In genomic region chr19:58386576-58387337, GRCh38 we compare ENCODE assay signal across 8 cellular contexts. TPM values are rescaled to one million over a fixed set of nuclear protein-coding genes. Genes with fewer than 3 reads are reported as not detected.
A peak's percentile ranks its signal among the peaks of the same experiment; 100 is the strongest.
DNase-seq lines count a peak whose midpoint lies in the region; ATAC-seq and TF ChIP-seq lines count a peak whose summit lies in the region.

TSS of gene RPS5 (plus strand) at chr19:58387269. CDS start at chr19:58388138, 869 bp downstream.

- H3K9me3 ChIP-seq in DOHH2 (ENCODE audit: control insufficient read depth, insufficient read depth, low read length) (no peaks in the 10 kb centered on the region), fibroblast of lung (ENCODE audit: control insufficient read depth, insufficient read depth, low read depth, low read length) (no peaks in the 10 kb centered on the region)
- no peaks in the 10 kb centered on the region for H3K9me3 ChIP-seq in naive thymus-derived CD4-positive, alpha-beta T cell (ENCODE audit: control insufficient read depth in 2 of 3, low read length in 3 of 3)

- no peak for TF ChIP-seq CTCF in DOHH2 (IDR thresholded peaks at IDR 0.05; ENCODE audit: low read depth, low read length, poor library complexity, severe bottlenecking)
- no peak for TF ChIP-seq CTCF in GM23338 (conservative IDR thresholded peaks at IDR 0.05; ENCODE audit: low read depth in 2 of 2)
- no peak for TF ChIP-seq CTCF in fibroblast of lung (conservative IDR thresholded peaks at IDR 0.05 in 1 of 2, IDR thresholded peaks at IDR 0.05 in 1 of 2; ENCODE audit: low read depth in 1 of 2, low read length in 2 of 2)

- H3K9me3 Mint-ChIP-seq in GM23338: peaks cover 3% of the 10 kb centered on the region; the same call in 2 of the 3 replicates
- no peaks in the 10 kb centered on the region for H3K9me3 Mint-ChIP-seq in naive thymus-derived CD4-positive, alpha-beta T cell
- no peaks in the 10 kb centered on the region for H3K9me3 Mint-ChIP-seq in stimulated activated naive B cell treated with anti-CD40 and anti-IgM and Interleukin-4, amounts not matched to agents 10 μg/mL and 1 μg/mL and 100 μg/mL, for 72 hours

- H3K4me2 ChIP-seq in DOHH2 (ENCODE audit: low read length): peak within 1 kb of the TSS; percentile 98
- peak within 1 kb of the TSS; percentile 99 for H3K4me2 ChIP-seq in GM23338
- peak within 1 kb of the TSS; percentile 97 for H3K4me2 ChIP-seq in fibroblast of lung (ENCODE audit: extremely low read depth, insufficient read depth, low read length)

- H3K36me3 ChIP-seq in DOHH2 (ENCODE audit: control insufficient read depth, low read length) (peaks cover 42% of the 10 kb centered on the region), GM23338 (ENCODE audit: insufficient read depth) (peaks cover 31% of the 10 kb centered on the region), fibroblast of lung (ENCODE audit: control insufficient read depth, insufficient read depth, low read length) (peaks cover 2% of the 10 kb centered on the region)
- H3K36me3 ChIP-seq in naive thymus-derived CD4-positive, alpha-beta T cell (ENCODE audit: control insufficient read depth in 2 of 3, insufficient read depth in 3 of 3, low read length in 3 of 3): peaks cover 0 to 22% (median 8%) of the 10 kb centered on the region in 3 experiments

- H3K9me2 ChIP-seq in DOHH2 (replicated peaks; ENCODE audit: control insufficient read depth, low read length) (no peaks in the 10 kb centered on the region), GM23338 (ENCODE audit: insufficient read depth) (no peaks in the 10 kb centered on the region)

- intact Hi-C loops in naive thymus-derived CD4-positive, alpha-beta T cell (cut with micrococcal nuclease): loop anchor here (1.0 to 10.0 kb wide), 19 partner anchors 15 to 949 kb away; partner anchors contain the start of genes ZNF132 (in 2 of the 2), ZNF497 (in 2 of the 2), ZNF584 (in 2 of the 2) and ERVK3-1 (in 1 of the 2)

- POLR2A ChIA-PET in naive thymus-derived CD4-positive, alpha-beta T cell (lab: Charles Lee): interaction anchor here (0.6 to 3.3 kb wide), 7 partner anchors 13 to 231 kb away, joined by 3 to 16 read pairs (median 4); partner anchors contain the start of genes ZNF497 and ZNF584

- peak within 1 kb of the TSS; percentile 98 for H3K27ac Mint-ChIP-seq in GM23338
- peak within 1 kb of the TSS; percentile 94 to 99 (median 97) for H3K27ac Mint-ChIP-seq in naive thymus-derived CD4-positive, alpha-beta T cell
- H3K27ac Mint-ChIP-seq in stimulated activated naive B cell treated with anti-CD40 and anti-IgM and Interleukin-4, amounts not matched to agents 10 μg/mL and 1 μg/mL and 100 μg/mL, for 72 hours: peak within 1 kb of the TSS; percentile 98

- CTCF ChIA-PET in naive thymus-derived CD4-positive, alpha-beta T cell (lab: Charles Lee): interaction anchor here (0.7 kb wide), 1 partner anchor 67 kb away, joined by 3 read pairs; no protein-coding TSS in a partner anchor

- H3K4me3 ChIP-seq in DOHH2 (ENCODE audit: low read length) (peak within 1 kb of the TSS; percentile 88), GM23338 (peak within 1 kb of the TSS; percentile 87), fibroblast of lung (replicated peaks in 1 of 4; ENCODE audit: control extremely low read depth in 1 of 4, insufficient read depth in 1 of 4, low read depth in 3 of 4, low read length in 4 of 4) (peak within 1 kb of the TSS; percentile 72 to 99 (median 92))
- peak within 1 kb of the TSS; percentile 75 for H3K4me3 ChIP-seq in naive thymus-derived CD4-positive, alpha-beta T cell (ENCODE audit: low read length)

- peaks cover 25% of the 10 kb centered on the region for H3K4me1 Mint-ChIP-seq in GM23338
- peaks cover 22 to 59% (median 45%) of the 10 kb centered on the region in 7 donors for H3K4me1 Mint-ChIP-seq in naive thymus-derived CD4-positive, alpha-beta T cell
- peaks cover 21 to 58% of the 10 kb centered on the region in 2 donors for H3K4me1 Mint-ChIP-seq in stimulated activated naive B cell treated with anti-CD40 and anti-IgM and Interleukin-4, amounts not matched to agents 10 μg/mL and 1 μg/mL and 100 μg/mL, for 72 hours

- H3F3A ChIP-seq in DOHH2 (ENCODE audit: control insufficient read depth, insufficient read depth) (peaks cover 13% of the 10 kb centered on the region), GM23338 (replicated peaks; ENCODE audit: low read depth) (peaks cover 38% of the 10 kb centered on the region)

- peak within 1 kb of the TSS; percentile 99 for H3K4me3 Mint-ChIP-seq in GM23338
- H3K4me3 Mint-ChIP-seq in naive thymus-derived CD4-positive, alpha-beta T cell: peak within 1 kb of the TSS; percentile 89 to 96 (median 94)
- peak within 1 kb of the TSS; percentile 91 to 96 for H3K4me3 Mint-ChIP-seq in stimulated activated naive B cell treated with anti-CD40 and anti-IgM and Interleukin-4, amounts not matched to agents 10 μg/mL and 1 μg/mL and 100 μg/mL, for 72 hours

- peaks cover 20% of the 10 kb centered on the region for H3K27me3 Mint-ChIP-seq in GM23338 (ENCODE audit: insufficient read depth, low read depth, poor library complexity)
- H3K27me3 Mint-ChIP-seq in naive thymus-derived CD4-positive, alpha-beta T cell: peaks cover 0 to 3% (median 0%) of the 10 kb centered on the region in 5 donors
- no peaks in the 10 kb centered on the region for H3K27me3 Mint-ChIP-seq in stimulated activated naive B cell treated with anti-CD40 and anti-IgM and Interleukin-4, amounts not matched to agents 10 μg/mL and 1 μg/mL and 100 μg/mL, for 72 hours

- peak; percentile 99 for DNase-seq in GM23338 (ENCODE audit: low spot score)
- DNase-seq in LHCN-M2 (ENCODE audit: low read depth): peak; percentile 99
- DNase-seq in RPMI8226: peak; percentile 99
- DNase-seq in activated T-helper 1 cell treated with anti-CD3 and anti-CD28 coated beads, Interleukin-2, amount 50 U/mL, for 16 hours (ENCODE audit: low read depth in 1 of 2, low spot score in 1 of 2): peak; percentile 86 to 94
- peak; percentile 97 to 99 for DNase-seq in fibroblast of lung (ENCODE audit: low read depth in 2 of 2)
- DNase-seq in naive thymus-derived CD4-positive, alpha-beta T cell: peak; percentile 84 to 98 (median 96)
- DNase-seq in stimulated activated naive B cell treated with anti-CD40 and anti-IgM and Interleukin-4, amounts not matched to agents 10 μg/mL and 1 μg/mL and 100 μg/mL, for 72 hours: peak; percentile 96

- H3K27me3 ChIP-seq in DOHH2 (ENCODE audit: control insufficient read depth, low read length): no peaks in the 10 kb centered on the region
- H3K27me3 ChIP-seq in GM23338 (ENCODE audit: insufficient read depth): no peaks in the 10 kb centered on the region
- H3K27me3 ChIP-seq in fibroblast of lung (ENCODE audit: control insufficient read depth, insufficient read depth, low read length): no peaks in the 10 kb centered on the region
- H3K27me3 ChIP-seq in naive thymus-derived CD4-positive, alpha-beta T cell (ENCODE audit: control insufficient read depth in 2 of 2, insufficient read depth in 2 of 2, low read length in 2 of 2): no peaks in the 10 kb centered on the region

- H4K20me1 ChIP-seq in DOHH2 (ENCODE audit: control insufficient read depth, insufficient read depth, low read depth, low read length) (peaks cover 14% of the 10 kb centered on the region), GM23338 (replicated peaks; ENCODE audit: insufficient read depth) (peaks cover 36% of the 10 kb centered on the region), fibroblast of lung (ENCODE audit: control insufficient read depth, extremely low read depth, insufficient read depth, low read length) (no peaks in the 10 kb centered on the region)

- peak within 1 kb of the TSS; percentile 80 for H3K9ac ChIP-seq in fibroblast of lung (ENCODE audit: insufficient read depth, low read length)

- peak; percentile 89 for ATAC-seq in GM23338
- peak; percentile 97 for ATAC-seq in naive thymus-derived CD4-positive, alpha-beta T cell
- ATAC-seq in stimulated activated naive B cell treated with anti-CD40 and anti-IgM and Interleukin-4, amounts not matched to agents 10 μg/mL and 1 μg/mL and 100 μg/mL, for 72 hours (replicated peaks): peak; percentile 90 to 92

- H3K36me3 Mint-ChIP-seq in GM23338 (ENCODE audit: low read depth): peaks cover 47% of the 10 kb centered on the region
- H3K36me3 Mint-ChIP-seq in naive thymus-derived CD4-positive, alpha-beta T cell: peaks cover 0 to 19% (median 13%) of the 10 kb centered on the region in 5 donors
- H3K36me3 Mint-ChIP-seq in stimulated activated naive B cell treated with anti-CD40 and anti-IgM and Interleukin-4, amounts not matched to agents 10 μg/mL and 1 μg/mL and 100 μg/mL, for 72 hours: peaks cover 24 to 40% of the 10 kb centered on the region in 2 donors

- H2AFZ ChIP-seq in GM23338 (peak within 1 kb of the TSS; percentile 1), fibroblast of lung (ENCODE audit: low read length) (peak within 1 kb of the TSS; percentile 2)

- H3K4me1 ChIP-seq in DOHH2 (ENCODE audit: control insufficient read depth, low read length) (peaks cover 44% of the 10 kb centered on the region), GM23338 (ENCODE audit: insufficient read depth) (peaks cover 13% of the 10 kb centered on the region), fibroblast of lung (ENCODE audit: control insufficient read depth, extremely low read depth, insufficient read depth, low read length) (peaks cover 13% of the 10 kb centered on the region)
- H3K4me1 ChIP-seq in naive thymus-derived CD4-positive, alpha-beta T cell (ENCODE audit: control insufficient read depth in 2 of 2, insufficient read depth in 2 of 2, low read length in 2 of 2): peaks cover 26% of the 10 kb centered on the region in 2 donors

- H3K79me2 ChIP-seq in DOHH2 (ENCODE audit: control insufficient read depth, low read length): peaks cover 69% of the 10 kb centered on the region
- peaks cover 46% of the 10 kb centered on the region for H3K79me2 ChIP-seq in GM23338 (replicated peaks; ENCODE audit: insufficient read depth)
- H3K79me2 ChIP-seq in fibroblast of lung (ENCODE audit: control insufficient read depth, insufficient read depth, low read length): peaks cover 36% of the 10 kb centered on the region

- H3K27ac ChIP-seq in DOHH2 (ENCODE audit: low read depth, low read length) (peak within 1 kb of the TSS; percentile 82), GM23338 (ENCODE audit: low read depth) (peak within 1 kb of the TSS; percentile 94), fibroblast of lung (ENCODE audit: insufficient read depth, low read length) (peak within 1 kb of the TSS; percentile 89)
- peak within 1 kb of the TSS; percentile 94 for H3K27ac ChIP-seq in naive thymus-derived CD4-positive, alpha-beta T cell (ENCODE audit: low read depth, low read length)

TF ChIP-seq in GM23338, 12 proteins besides CTCF, POLR2A, EP300 and RAD21 (continues in another document):
- TF ChIP-seq JUNB (IDR thresholded peaks at IDR 0.05; ENCODE audit: unreplicated experiment): no peak
- TF ChIP-seq CREB1 (CRISPR knock-in tag; IDR thresholded peaks at IDR 0.05; ENCODE audit: low read depth): peak; percentile 85

RNA-seq across cellular contexts. Expression of gene RPS5, which starts in this region (rescaled TPM):
- 2,020 and 2,111 TPM in 2 replicates for total RNA-seq in GM23338 (2014; rRNA removed; shearing (Covaris generic))
- 734 and 753 TPM in 2 replicates for polyA plus RNA-seq in GM23338 (2016; fragmentation: Nextera tagmentation; extraction: Ambion mirVana)
- total RNA-seq in LHCN-M2 (2014; rRNA removed): 1,719 and 2,296 TPM in 2 replicates
- polyA plus RNA-seq in LHCN-M2 (2012): 1,753 TPM
- 2,126 and 2,800 TPM in 2 replicates for total RNA-seq in fibroblast of lung
- 1,173 and 1,532 TPM in 2 replicates for polyA plus RNA-seq in fibroblast of lung
- 1,367 and 1,629 TPM in 2 replicates for polyA plus RNA-seq in fibroblast of lung (2012)
- polyA minus RNA-seq in fibroblast of lung (ENCODE audit: low replicate concordance): 1,823 and 1,849 TPM in 2 replicates
- total RNA-seq in naive thymus-derived CD4-positive, alpha-beta T cell: 1,000 to 10,000 TPM in 4 of 5 experiments, 100 to 1,000 TPM in 1; 911 to 1,684 (median 1,502) TPM
- polyA plus RNA-seq in naive thymus-derived CD4-positive, alpha-beta T cell: 1,000 to 10,000 TPM; 1,774 to 1,925 TPM

Comparison
In these comparisons a context has a peak if more than half of its experiments do, and no peak if none do; other contexts are left out.
1. Peak in every context shown above with its lines: DNase-seq, ATAC-seq, H3K4me3 ChIP-seq and H3K27ac ChIP-seq.